ENCODE assay signal across 18 cellular contexts in genomic region chr7:137771679-137772078, GRCh38.
A peak's percentile ranks its signal among the peaks of the same experiment; 100 is the strongest.
DNase-seq lines count a peak whose midpoint lies in the region; ATAC-seq, FAIRE-seq and TF ChIP-seq lines count a peak whose summit lies in the region.
"Had no signal": no experiment of that assay in that cellular context is flagged by ENCODE, and none has a peak within 500 bp of the region (broad histone marks: within the 10 kb centered on the region; RNA-seq: fewer than 3 reads in every experiment).

No MANE protein-coding gene starts in this region.

- TF ChIP-seq POLR2A in breast epithelium (IDR thresholded peaks at IDR 0.05) (no peak), GM18505 (IDR thresholded peaks at IDR 0.05; ENCODE audit: borderline replicate concordance, extremely low read depth, insufficient read depth, insufficient read length) (no peak)

- intact Hi-C loops in MCF 10A (cut with micrococcal nuclease) = no loop called here
- intact Hi-C loops in breast epithelium (cut with DNase I; ENCODE audit: low total_unique reads) = no loop called here

- no peaks in the 10 kb centered on the region for H3K27me3 ChIP-seq in breast epithelium
- H3K27me3 ChIP-seq: suprapubic skin had no signal

- H3K27ac Mint-ChIP-seq in MCF 10A (ENCODE audit: low read depth, unreplicated experiment) = no peak overlapping the region

- DNase-seq in MCF 10A (ENCODE audit: unreplicated experiment) (peak; percentile 5), breast epithelium (ENCODE audit: low spot score in 2 of 2) (no peak), astrocyte of the cerebellum (ENCODE audit: low read depth) (peak; percentile 49), glomerular visceral epithelial cell (ENCODE audit: extremely low spot score) (peak; percentile 80), urothelium cell line (ENCODE audit: low spot score) (peak; percentile 7), NCI-H82 treated with DMSO at 0.1 percent for 48 hours (lab: John Stamatoyannopoulos, UW; ENCODE audit: unreplicated experiment) (no peak)
- DNase-seq: activated naive CD4-positive, alpha-beta T cell; effector memory CD4-positive, alpha-beta T cell; islet precursor cell; NCI-H2029 treated with DMSO at 0.1 percent for 48 hours; NCI-H69; posterior cingulate gyrus; RPMI8226 had no signal

- H3K4me3 ChIP-seq in breast epithelium (no peak overlapping the region), astrocyte of the cerebellum (ENCODE audit: low read depth, low read length) (no peak overlapping the region)
- H3K4me3 ChIP-seq: suprapubic skin had no signal

- H3K36me3 ChIP-seq in breast epithelium = no peaks in the 10 kb centered on the region
- H3K36me3 ChIP-seq: suprapubic skin had no signal

- ATAC-seq in GM18907 (IDR thresholded peaks at IDR 0.05; ENCODE audit: unreplicated experiment) (no peak), GM18505 (IDR thresholded peaks at IDR 0.05; ENCODE audit: unreplicated experiment) (no peak)

- no peak overlapping the region for H3K27ac ChIP-seq in breast epithelium
- H3K27ac ChIP-seq: 22Rv1, suprapubic skin had no signal

- H3K9me3 ChIP-seq in breast epithelium = no peaks in the 10 kb centered on the region
- H3K9me3 ChIP-seq: suprapubic skin had no signal

- H3K4me3 Mint-ChIP-seq in MCF 10A (ENCODE audit: unreplicated experiment) = no peak overlapping the region

- TF ChIP-seq CTCF in MCF 10A (IDR thresholded peaks at IDR 0.05; ENCODE audit: unreplicated experiment) = no peak
- no peak for TF ChIP-seq CTCF in breast epithelium (IDR thresholded peaks at IDR 0.05)
- no peak for TF ChIP-seq CTCF in astrocyte of the cerebellum (IDR thresholded peaks at IDR 0.05; ENCODE audit: low read depth, low read length, missing control alignments)

- no peak for FAIRE-seq in urothelium cell line (lab: Jason Lieb, UNC)
- FAIRE-seq: bronchial epithelial cell had no signal

- BruUV-seq in MCF 10A (replicated peaks; lab: Mats Ljungman, UMichigan) = no TSS peak

- peaks cover 40% of the 10 kb centered on the region for H3K4me1 Mint-ChIP-seq in MCF 10A (ENCODE audit: insufficient read depth, unreplicated experiment)

- no peaks in the 10 kb centered on the region for H3K36me3 Mint-ChIP-seq in MCF 10A (ENCODE audit: insufficient read depth, unreplicated experiment)

- H3K9me3 Mint-ChIP-seq in MCF 10A (ENCODE audit: unreplicated experiment) = no peaks in the 10 kb centered on the region

- POLR2A ChIA-PET in MCF 10A (lab: Yijun Ruan, JAX) = interaction anchor here (0.6 kb wide), 1 partner anchor 1219 kb away, joined by 3 read pairs; no protein-coding TSS in a partner anchor

- H3K27me3 Mint-ChIP-seq in MCF 10A (ENCODE audit: insufficient read depth, unreplicated experiment) = no peaks in the 10 kb centered on the region

- CTCF ChIA-PET in MCF 10A (lab: Yijun Ruan, JAX) = interaction anchor here (1.3 kb wide), 1 partner anchor 119 kb away, joined by 3 read pairs; no protein-coding TSS in a partner anchor

- in situ Hi-C loops in astrocyte of the cerebellum (cut with HindIII; ENCODE audit: low sequenced_read_pairs) = no loop called here

- H3K4me1 ChIP-seq in breast epithelium = no peaks in the 10 kb centered on the region

Comparison
In these comparisons a context has a peak if more than half of its experiments do, and no peak if none do; other contexts are left out.
1. DNase-seq: peak in MCF 10A (single experiment), astrocyte of the cerebellum (single experiment), glomerular visceral epithelial cell (single experiment) and urothelium cell line (single experiment); none in breast epithelium (0 of 2) and NCI-H82 treated with DMSO at 0.1 percent for 48 hours (single experiment).